Comparison of ENCODE assay signal across 20 cellular contexts in the genomic region with DNA sequence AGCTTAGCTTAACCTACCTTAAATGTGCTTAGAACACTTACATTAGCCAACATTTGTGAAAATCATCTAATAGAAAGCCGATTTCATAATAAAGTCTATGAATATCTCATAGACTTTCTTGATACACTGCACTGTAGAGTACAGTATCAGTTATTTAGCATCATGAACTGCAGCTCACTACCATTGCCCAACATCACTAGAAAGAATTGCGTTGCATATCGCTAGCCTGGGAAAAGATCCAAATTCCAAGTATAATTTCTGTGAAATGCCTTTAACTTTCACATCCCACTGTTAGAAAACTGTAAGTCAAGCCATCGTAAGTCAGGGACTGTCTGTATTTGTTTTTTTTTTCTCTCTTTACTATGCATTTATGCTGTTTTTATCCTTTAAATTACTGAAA.
"Had no signal": no experiment of that assay in that cellular context is flagged by ENCODE, and none has a peak within 500 bp of the region (broad histone marks: within the 10 kb centered on the region; RNA-seq: fewer than 3 reads in every experiment).

No MANE protein-coding gene starts in this region.

- H3K9me3 Mint-ChIP-seq: endodermal cell, nephron progenitor cell had no signal

- H3K27me3 ChIP-seq: ascending aorta, foreskin keratinocyte, heart left ventricle, left lung, ovary had no signal

- H3K27ac Mint-ChIP-seq: activated naive CD8-positive, alpha-beta T cell treated with anti-CD3 and anti-CD28 coated beads for 36 hours; dendritic cell treated with granulocyte-macrophage colony-stimulating factor and Interleukin-4, amounts not matched to agents 40 ng/mL and 50 ng/mL, for 4 days; endodermal cell; memory B cell; nephron progenitor cell had no signal

- H3K4me1 ChIP-seq: ascending aorta, foreskin keratinocyte, heart left ventricle, left lung had no signal

- H3K27ac ChIP-seq: ascending aorta, foreskin keratinocyte, heart left ventricle, left lung, ovary had no signal

- ATAC-seq: activated T-cell treated with anti-CD3 and anti-CD28 coated beads, Interleukin-2, amount 50 U/mL, for 4 hours; foreskin keratinocyte; heart left ventricle; left lung; stimulated activated naive CD8-positive, alpha-beta T cell treated with anti-CD3 and anti-CD28 coated beads, Interleukin-15, Interleukin-2, amounts not matched to agents 100 U/mL and 50 U/mL, for 24 hours had no signal

- H3K9me3 ChIP-seq: ascending aorta, left lung, ovary had no signal

- DNase-seq: activated CD4-positive, alpha-beta T cell treated with anti-CD3 and anti-CD28 coated beads for 1 hour; activated CD4-positive, alpha-beta T cell treated with anti-CD3 and anti-CD28 coated beads, Interleukin-2, amount 50 U/mL, for 48 hours; activated gamma-delta T cell; activated naive CD8-positive, alpha-beta T cell treated with anti-CD3 and anti-CD28 coated beads for 36 hours; activated T-cell treated with anti-CD3 and anti-CD28 coated beads, Interleukin-2, amount 50 U/mL, for 4 hours; endodermal cell; erythroblast; foreskin keratinocyte; heart left ventricle; islet precursor cell; left lung; nephron progenitor cell; ovary; stimulated activated CD4-positive, alpha-beta T cell treated with anti-CD3 and anti-CD28 coated beads, Interleukin-2, amount 100 ng/mL, for 48 hours; stimulated activated naive CD8-positive, alpha-beta T cell treated with anti-CD3 and anti-CD28 coated beads, Interleukin-15, Interleukin-2, amounts not matched to agents 100 U/mL and 50 U/mL, for 24 hours; T-helper 9 cell had no signal

- H3K4me3 Mint-ChIP-seq: activated naive CD8-positive, alpha-beta T cell treated with anti-CD3 and anti-CD28 coated beads for 36 hours; activated T-cell treated with anti-CD3 and anti-CD28 coated beads, Interleukin-2, amount 50 U/mL, for 4 hours; central memory CD8-positive, alpha-beta T cell; dendritic cell treated with granulocyte-macrophage colony-stimulating factor and Interleukin-4, amounts not matched to agents 40 ng/mL and 50 ng/mL, for 4 days; endodermal cell; memory B cell; nephron progenitor cell had no signal

- H3K36me3 Mint-ChIP-seq: activated naive CD8-positive, alpha-beta T cell treated with anti-CD3 and anti-CD28 coated beads for 36 hours; memory B cell had no signal

- H3K27me3 Mint-ChIP-seq: activated naive CD8-positive, alpha-beta T cell treated with anti-CD3 and anti-CD28 coated beads for 36 hours; central memory CD8-positive, alpha-beta T cell; dendritic cell treated with granulocyte-macrophage colony-stimulating factor and Interleukin-4, amounts not matched to agents 40 ng/mL and 50 ng/mL, for 4 days; memory B cell had no signal

- H3K4me3 ChIP-seq: ascending aorta, heart left ventricle, left lung, ovary had no signal

- H3K36me3 ChIP-seq: ascending aorta, heart left ventricle, left lung, ovary had no signal

- H3K4me1 Mint-ChIP-seq: activated naive CD8-positive, alpha-beta T cell treated with anti-CD3 and anti-CD28 coated beads for 36 hours; central memory CD8-positive, alpha-beta T cell; memory B cell; nephron progenitor cell had no signal
